Comparison of ENCODE assay signal across 14 cellular contexts in genomic region chr2:7594211-7594610, GRCh38.
"Had no signal": no experiment of that assay in that cellular context is flagged by ENCODE, and none has a peak within 500 bp of the region (broad histone marks: within the 10 kb centered on the region; RNA-seq: fewer than 3 reads in every experiment).

No MANE protein-coding gene starts in this region.

- ATAC-seq: activated CD8-positive, alpha-beta memory T cell treated with anti-CD3 and anti-CD28 coated beads, Interleukin-2, amount 10 ng/mL, durations not matched to agents 7 days and 5 days; gastrocnemius medialis; left lung; stimulated activated naive B cell treated with anti-CD40 and anti-IgM and Interleukin-4, amounts not matched to agents 10 μg/mL and 1 μg/mL and 100 μg/mL, for 72 hours had no signal

- DNase-seq: activated CD8-positive, alpha-beta memory T cell treated with anti-CD3 and anti-CD28 coated beads, Interleukin-2, amount 10 ng/mL, durations not matched to agents 7 days and 5 days; activated naive CD4-positive, alpha-beta T cell treated with anti-CD3 and anti-CD28 coated beads, Interleukin-2, amount 10 ng/mL, durations not matched to agents 7 days and 5 days; activated T-cell treated with anti-CD3 and anti-CD28 coated beads, Interleukin-2, amount 50 U/mL, for 1 hour; amniotic stem cell; dorsolateral prefrontal cortex; gastrocnemius medialis; islet precursor cell; left lung; mammary epithelial cell; naive B cell; stimulated activated CD4-positive, alpha-beta T cell treated with anti-CD3 and anti-CD28 coated beads, Interleukin-15, amount 100 ng/mL, for 24 hours; stimulated activated CD4-positive, alpha-beta T cell treated with anti-CD3 and anti-CD28 coated beads, Interleukin-4, amount 100 ng/mL, for 1 hour; stimulated activated naive B cell treated with anti-CD40 and anti-IgM and Interleukin-4, amounts not matched to agents 10 μg/mL and 1 μg/mL and 100 μg/mL, for 72 hours; tibial artery had no signal

- H3K9me3 ChIP-seq: gastrocnemius medialis, left lung, tibial artery had no signal

- H3K27me3 Mint-ChIP-seq: activated CD8-positive, alpha-beta memory T cell treated with anti-CD3 and anti-CD28 coated beads, Interleukin-2, amount 10 ng/mL, durations not matched to agents 7 days and 5 days; activated naive CD4-positive, alpha-beta T cell treated with anti-CD3 and anti-CD28 coated beads, Interleukin-2, amount 10 ng/mL, durations not matched to agents 7 days and 5 days had no signal

- H3K4me3 Mint-ChIP-seq: activated CD8-positive, alpha-beta memory T cell treated with anti-CD3 and anti-CD28 coated beads, Interleukin-2, amount 10 ng/mL, durations not matched to agents 7 days and 5 days; activated naive CD4-positive, alpha-beta T cell treated with anti-CD3 and anti-CD28 coated beads, Interleukin-2, amount 10 ng/mL, durations not matched to agents 7 days and 5 days; naive B cell; stimulated activated naive B cell treated with anti-CD40 and anti-IgM and Interleukin-4, amounts not matched to agents 10 μg/mL and 1 μg/mL and 100 μg/mL, for 72 hours had no signal

- H3K27ac Mint-ChIP-seq: activated CD8-positive, alpha-beta memory T cell treated with anti-CD3 and anti-CD28 coated beads, Interleukin-2, amount 10 ng/mL, durations not matched to agents 7 days and 5 days; activated naive CD4-positive, alpha-beta T cell treated with anti-CD3 and anti-CD28 coated beads, Interleukin-2, amount 10 ng/mL, durations not matched to agents 7 days and 5 days; stimulated activated naive B cell treated with anti-CD40 and anti-IgM and Interleukin-4, amounts not matched to agents 10 μg/mL and 1 μg/mL and 100 μg/mL, for 72 hours had no signal

- H3K4me1 Mint-ChIP-seq: naive B cell; stimulated activated naive B cell treated with anti-CD40 and anti-IgM and Interleukin-4, amounts not matched to agents 10 μg/mL and 1 μg/mL and 100 μg/mL, for 72 hours had no signal

- H3K36me3 Mint-ChIP-seq: activated naive CD4-positive, alpha-beta T cell treated with anti-CD3 and anti-CD28 coated beads, Interleukin-2, amount 10 ng/mL, durations not matched to agents 7 days and 5 days; naive B cell; stimulated activated naive B cell treated with anti-CD40 and anti-IgM and Interleukin-4, amounts not matched to agents 10 μg/mL and 1 μg/mL and 100 μg/mL, for 72 hours had no signal
